ENCODE assay signal across 1 cellular context in genomic region chr19:15331419-15332310, GRCh38.
TF ChIP-seq lines count a peak whose summit lies in the region.

No MANE protein-coding gene starts in this region.

TF ChIP-seq in K562, 482 proteins besides CTCF, POLR2A, EP300 and RAD21 (continued from another document and continues in another):
- TF ChIP-seq NFIX (CRISPR knock-in tag; IDR thresholded peaks at IDR 0.05; ENCODE audit: low read depth), result no peak
- TF ChIP-seq ILK (tag; IDR thresholded peaks at IDR 0.05; ENCODE audit: borderline replicate concordance, low read depth), result no peak
- TF ChIP-seq HCFC1 (IDR thresholded peaks at IDR 0.05; ENCODE audit: low read depth, low read length), result no peak; the same call in 1 of the 2 replicates
- TF ChIP-seq CUX1 (CRISPR knock-in tag; IDR thresholded peaks at IDR 0.05), result no peak
- TF ChIP-seq ZNF766 (CRISPR knock-in tag; conservative IDR thresholded peaks at IDR 0.05), result no peak
- no peak for TF ChIP-seq TCF7 (IDR thresholded peaks at IDR 0.05; ENCODE audit: borderline replicate concordance)
- no peak for TF ChIP-seq ZNF318 (IDR thresholded peaks at IDR 0.05; ENCODE audit: borderline replicate concordance in 1 of 2, low read depth in 1 of 2)
- TF ChIP-seq ZNF449 (CRISPR knock-in tag; IDR thresholded peaks at IDR 0.05), result no peak
- TF ChIP-seq ILF3 (IDR thresholded peaks at IDR 0.05; ENCODE audit: borderline replicate concordance), result no peak
- TF ChIP-seq SPI1 (IDR thresholded peaks at IDR 0.05; ENCODE audit: borderline replicate concordance, low read depth, low read length), result no peak
- TF ChIP-seq CREB5 (CRISPR knock-in tag; IDR thresholded peaks at IDR 0.05), result no peak
- no peak for TF ChIP-seq SMAD2 (IDR thresholded peaks at IDR 0.05; ENCODE audit: low read depth, low read length)
- no peak for TF ChIP-seq SMARCE1 (IDR thresholded peaks at IDR 0.05)
- TF ChIP-seq GTF2E2 (tag; IDR thresholded peaks at IDR 0.05), result no peak
- no peak for TF ChIP-seq HEY1 (CRISPR knock-in tag; IDR thresholded peaks at IDR 0.05; ENCODE audit: borderline replicate concordance)
- no peak for TF ChIP-seq ZNF316 (IDR thresholded peaks at IDR 0.05)
- TF ChIP-seq CHD2 (IDR thresholded peaks at IDR 0.05; ENCODE audit: low read depth, low read length), result no peak
- peak; percentile 74; the same call in 1 of the 2 replicates for TF ChIP-seq CXXC5 (CRISPR knock-in tag; IDR thresholded peaks at IDR 0.05)
- TF ChIP-seq MTA1 (IDR thresholded peaks at IDR 0.05; ENCODE audit: borderline replicate concordance), result no peak
- TF ChIP-seq MYBL2 (IDR thresholded peaks at IDR 0.05; ENCODE audit: low read depth), result no peak
- no peak for TF ChIP-seq MYBL2 (CRISPR knock-in tag; IDR thresholded peaks at IDR 0.05; ENCODE audit: borderline replicate concordance)
- TF ChIP-seq ZBTB34 (CRISPR knock-in tag; IDR thresholded peaks at IDR 0.05), result no peak
- TF ChIP-seq HMBOX1 (IDR thresholded peaks at IDR 0.05), result no peak
- TF ChIP-seq BCL6 (CRISPR knock-in tag; IDR thresholded peaks at IDR 0.05), result no peak
- peak; percentile 37; the same call in 1 of the 2 replicates for TF ChIP-seq CREB1 (IDR thresholded peaks at IDR 0.05)
- TF ChIP-seq CREB1 (CRISPR knock-in tag; IDR thresholded peaks at IDR 0.05), result no peak
- no peak for TF ChIP-seq SMAD4 (CRISPR knock-in tag; conservative IDR thresholded peaks at IDR 0.05)
- no peak for TF ChIP-seq ZNF76 (CRISPR knock-in tag; IDR thresholded peaks at IDR 0.05; ENCODE audit: borderline replicate concordance)
- no peak for TF ChIP-seq CC2D1A (IDR thresholded peaks at IDR 0.05)
- TF ChIP-seq TAF7 (tag; IDR thresholded peaks at IDR 0.05), result no peak
- TF ChIP-seq ATF4 (CRISPR knock-in tag; IDR thresholded peaks at IDR 0.05), result no peak
- no peak for TF ChIP-seq SNIP1 (IDR thresholded peaks at IDR 0.05; ENCODE audit: low read depth)
- peak; percentile 54; the same call in 1 of the 2 replicates for TF ChIP-seq GABPB1 (CRISPR knock-in tag; IDR thresholded peaks at IDR 0.05)
- TF ChIP-seq RFX7 (CRISPR knock-in tag; IDR thresholded peaks at IDR 0.05), result no peak
- TF ChIP-seq SRSF7 (optimal IDR thresholded peaks at IDR 0.05; ENCODE audit: low read depth, low read length), result no peak
- TF ChIP-seq KLF1 (tag; IDR thresholded peaks at IDR 0.05), result no peak
- TF ChIP-seq HDAC6 (IDR thresholded peaks at IDR 0.05; ENCODE audit: low read depth, low read length), result no peak
- no peak for TF ChIP-seq LCOR (CRISPR knock-in tag; IDR thresholded peaks at IDR 0.05)
- TF ChIP-seq ZNF764 (CRISPR knock-in tag; IDR thresholded peaks at IDR 0.05; ENCODE audit: low read depth), result no peak
- no peak for TF ChIP-seq ZNF384 (IDR thresholded peaks at IDR 0.05; ENCODE audit: low read depth, low read length)
- no peak for TF ChIP-seq NFATC3 (IDR thresholded peaks at IDR 0.05)
- no peak for TF ChIP-seq DIDO1 (tag; IDR thresholded peaks at IDR 0.05; ENCODE audit: low read depth)
- TF ChIP-seq VEZF1 (CRISPR knock-in tag; IDR thresholded peaks at IDR 0.05), result peak; percentile 74
- no peak for TF ChIP-seq ZNF165 (CRISPR knock-in tag; IDR thresholded peaks at IDR 0.05; ENCODE audit: borderline replicate concordance)
